ENCODE assay signal across 21 cellular contexts in genomic region chr1:172680733-172681275, GRCh38. TPM values are rescaled to one million over a fixed set of nuclear protein-coding genes. Genes with fewer than 3 reads are reported as not detected.
DNase-seq lines count a peak whose midpoint lies in the region; ATAC-seq, FAIRE-seq and TF ChIP-seq lines count a peak whose summit lies in the region.
"Had no signal": no experiment of that assay in that cellular context is flagged by ENCODE, and none has a peak within 500 bp of the region (broad histone marks: within the 10 kb centered on the region; RNA-seq: fewer than 3 reads in every experiment).

No MANE protein-coding gene starts in this region.

- H2AFZ ChIP-seq in GM23338, result peak overlapping the region; percentile 77
- peak overlapping the region; percentile 86 for H2AFZ ChIP-seq in H1 (ENCODE audit: low read length)
- peak overlapping the region; percentile 54 for H2AFZ ChIP-seq in neural progenitor cell (replicated peaks)

- H2BK15ac ChIP-seq in H1 (ENCODE audit: low read length), result no peak overlapping the region

- peaks cover 13% of the 10 kb centered on the region; the same call in 1 of the 2 replicates for H3K4me1 ChIP-seq in GM23338 (ENCODE audit: insufficient read depth)
- H3K4me1 ChIP-seq in H1 (replicated peaks in 1 of 4; ENCODE audit: control insufficient read depth in 3 of 4, insufficient read depth in 4 of 4, low read length in 3 of 4), result peaks cover 0 to 17% (median 0%) of the 10 kb centered on the region in 4 experiments; a peak in 3 of 7 replicates
- H3K4me1 ChIP-seq in neural progenitor cell, result peaks cover 21% of the 10 kb centered on the region
- no peaks in the 10 kb centered on the region for H3K4me1 ChIP-seq in colonic mucosa
- H3K4me1 ChIP-seq: breast epithelium had no signal

- H3K79me1 ChIP-seq in H1 (ENCODE audit: low read depth, low read length), result no peaks in the 10 kb centered on the region

- POLR2A ChIA-PET in H1 (lab: Charles Lee; ENCODE audit: partially characterized antibody), result no interaction called here

- H2BK5ac ChIP-seq in H1 (ENCODE audit: low read depth, low read length), result no peak overlapping the region

- H3K27ac Mint-ChIP-seq in GM23338 (peak overlapping the region; percentile 27), neural progenitor cell (no peak overlapping the region)
- H3K27ac Mint-ChIP-seq: activated T-helper 17 cell treated with anti-CD3 and anti-CD28 coated beads, Interleukin-2, amount 50 U/mL, for 72 hours had no signal

- no peaks in the 10 kb centered on the region for H3K9me2 ChIP-seq in GM23338 (ENCODE audit: insufficient read depth)

- CTCF ChIA-PET in H1 (lab: Charles Lee; ENCODE audit: partially characterized antibody), result no interaction called here

- no peak for TF ChIP-seq RAD21 in H1 (IDR thresholded peaks at IDR 0.05 in 1 of 2, conservative IDR thresholded peaks at IDR 0.05 in 1 of 2; ENCODE audit: low read depth in 2 of 2, low read length in 2 of 2)

- H3K36me3 Mint-ChIP-seq in GM23338 (ENCODE audit: low read depth) (no peaks in the 10 kb centered on the region), neural progenitor cell (no peaks in the 10 kb centered on the region)

- no peak overlapping the region for H3K56ac ChIP-seq in H1 (replicated peaks; ENCODE audit: insufficient read length, low read depth, low read length)

- no peaks in the 10 kb centered on the region for H3K36me3 ChIP-seq in GM23338 (ENCODE audit: insufficient read depth)
- H3K36me3 ChIP-seq in H1 (ENCODE audit: control insufficient read depth in 2 of 4, insufficient read depth in 4 of 4, low read length in 3 of 4), result no peaks in the 10 kb centered on the region
- no peaks in the 10 kb centered on the region for H3K36me3 ChIP-seq in neural progenitor cell
- no peaks in the 10 kb centered on the region for H3K36me3 ChIP-seq in colonic mucosa
- H3K36me3 ChIP-seq: breast epithelium had no signal

- no peak overlapping the region for H2AK5ac ChIP-seq in H1 (ENCODE audit: low read depth, low read length)

- H2BK20ac ChIP-seq in H1 (ENCODE audit: low read length), result 0 out of 2 replicates have a peak overlapping the region, but pooled peaks have one; percentile 32

- H3K9me3 Mint-ChIP-seq in GM23338 (peaks cover 3% of the 10 kb centered on the region; the same call in 1 of the 3 replicates), neural progenitor cell (no peaks in the 10 kb centered on the region)
- H3K9me3 Mint-ChIP-seq: activated T-helper 17 cell treated with anti-CD3 and anti-CD28 coated beads, Interleukin-2, amount 50 U/mL, for 72 hours; CD8-positive, alpha-beta memory T cell had no signal

- no peak overlapping the region for H3K9ac ChIP-seq in H1 (replicated peaks in 1 of 4; ENCODE audit: extremely low read depth in 1 of 4, low read depth in 3 of 4, low read length in 3 of 4)
- no peak overlapping the region for H3K9ac ChIP-seq in neural progenitor cell
- H3K9ac ChIP-seq in colonic mucosa (ENCODE audit: low read depth in 2 of 2, low read length in 2 of 2), result no peak overlapping the region

- TF ChIP-seq CTCF in GM23338 (conservative IDR thresholded peaks at IDR 0.05; ENCODE audit: low read depth in 2 of 2), result no peak
- TF ChIP-seq CTCF in H1 (IDR thresholded peaks at IDR 0.05; ENCODE audit: control extremely low read depth in 1 of 3, insufficient read depth in 1 of 3, low read depth in 1 of 3, low read length in 3 of 3), result no peak
- TF ChIP-seq CTCF in neural progenitor cell (IDR thresholded peaks at IDR 0.05), result no peak
- TF ChIP-seq CTCF in colonic mucosa (IDR thresholded peaks at IDR 0.05), result no peak

- DNase-seq in GM23338 (ENCODE audit: low spot score) (peak; percentile 5), NCI-H2029 (lab: John Stamatoyannopoulos, UW) (peak; percentile 76), H1 (ENCODE audit: low read depth in 1 of 2, low spot score in 2 of 2) (no peak), neural progenitor cell (ENCODE audit: low spot score) (peak; percentile 2), urothelium cell line (ENCODE audit: low spot score) (no peak), colonic mucosa (no peak), AG08395 (ENCODE audit: low spot score) (no peak)
- DNase-seq: activated CD4-positive, alpha-beta T cell treated with anti-CD3 and anti-CD28 coated beads for 4 hours; CD8-positive, alpha-beta memory T cell; EL; head of caudate nucleus; left ventricle myocardium superior; mucosa of descending colon; NCI-H1930; NCI-H446; nucleus accumbens; stimulated activated CD8-positive, alpha-beta memory T cell treated with anti-CD3 and anti-CD28 coated beads, Interleukin-4, amount 100 ng/mL, for 48 hours; substantia nigra had no signal

- no peaks in the 10 kb centered on the region for H4K20me1 ChIP-seq in GM23338 (replicated peaks; ENCODE audit: insufficient read depth)
- H4K20me1 ChIP-seq in H1 (replicated peaks in 1 of 2; ENCODE audit: control insufficient read depth in 1 of 2, insufficient read depth in 2 of 2, low read length in 2 of 2), result no peaks in the 10 kb centered on the region
- no peaks in the 10 kb centered on the region for H4K20me1 ChIP-seq in neural progenitor cell (ENCODE audit: low read depth)

- H4K5ac ChIP-seq in H1 (ENCODE audit: insufficient read length, low read depth, low read length), result no peak overlapping the region

- H3K4me1 Mint-ChIP-seq in GM23338 (peaks cover 35% of the 10 kb centered on the region), neural progenitor cell (peaks cover 10% of the 10 kb centered on the region)

- peak; percentile 40; the same call in 2 of the 3 replicates for ATAC-seq in GM23338
- ATAC-seq in GM18498 (IDR thresholded peaks at IDR 0.05; ENCODE audit: unreplicated experiment), result no peak
- ATAC-seq: activated T-helper 17 cell treated with anti-CD3 and anti-CD28 coated beads, Interleukin-2, amount 50 U/mL, for 72 hours; left ventricle myocardium superior; mucosa of descending colon had no signal

- H3K14ac ChIP-seq in H1 (ENCODE audit: insufficient read length), result no peak overlapping the region

- no peak overlapping the region for H3K4ac ChIP-seq in H1 (replicated peaks; ENCODE audit: insufficient read length, low read depth, low read length)

- no peaks in the 10 kb centered on the region for H3F3A ChIP-seq in GM23338 (replicated peaks; ENCODE audit: low read depth)
- H3F3A ChIP-seq in neural progenitor cell (ENCODE audit: low read depth), result peaks cover 12% of the 10 kb centered on the region

- no peaks in the 10 kb centered on the region for H3K23me2 ChIP-seq in H1 (ENCODE audit: low read depth, low read length)

- no peak overlapping the region for H4K91ac ChIP-seq in H1 (replicated peaks; ENCODE audit: insufficient read length, low read length)

- peak overlapping the region; percentile 51; the same call in 1 of the 2 replicates for H3K18ac ChIP-seq in H1 (ENCODE audit: extremely low read depth, low read length)

- H3K27me3 ChIP-seq in GM23338 (ENCODE audit: insufficient read depth) (no peaks in the 10 kb centered on the region), H1 (replicated peaks in 1 of 4; ENCODE audit: control insufficient read depth in 3 of 4, extremely low read depth in 1 of 4, insufficient read depth in 3 of 4, low read length in 3 of 4) (no peaks in the 10 kb centered on the region), neural progenitor cell (no peaks in the 10 kb centered on the region), colonic mucosa (no peaks in the 10 kb centered on the region)
- H3K27me3 ChIP-seq: breast epithelium had no signal

- H3K4me3 Mint-ChIP-seq in GM23338, result no peak overlapping the region
- H3K4me3 Mint-ChIP-seq in neural progenitor cell, result no peak overlapping the region

- FAIRE-seq in H1 (lab: Jason Lieb, UNC) (no peak), urothelium cell line (lab: Jason Lieb, UNC) (no peak)

- H3K9me3 ChIP-seq in H1 (ENCODE audit: insufficient read depth in 2 of 2, low read depth in 1 of 2, low read length in 1 of 2) (no peaks in the 10 kb centered on the region), neural progenitor cell (ENCODE audit: low read depth) (no peaks in the 10 kb centered on the region), colonic mucosa (no peaks in the 10 kb centered on the region)
- H3K9me3 ChIP-seq: mucosa of descending colon had no signal

- H3K4me3 ChIP-seq in GM23338, result no peak overlapping the region
- no peak overlapping the region for H3K4me3 ChIP-seq in H1 (ENCODE audit: extremely low read depth in 1 of 4, insufficient read depth in 2 of 4, low read depth in 3 of 4, low read length in 4 of 4)
- no peak overlapping the region for H3K4me3 ChIP-seq in neural progenitor cell
- H3K4me3 ChIP-seq in colonic mucosa, result no peak overlapping the region
- H3K4me3 ChIP-seq: breast epithelium, mucosa of descending colon had no signal

- WGBS in H1 (ENCODE audit: extremely low coverage in 1 of 2, insufficient coverage in 1 of 2, insufficient read length in 1 of 2, insufficient replicate concordance in 2 of 2, low coverage in 1 of 2, low lambda C conversion rate in 2 of 2, missing lambda C conversion rate in 1 of 2), 2 experiments, result 87% methylated on average over 2 of the region's 2 CpGs; no CpG with 5 or more reads in 1 of the 2 experiments

- H4K8ac ChIP-seq in H1 (ENCODE audit: extremely low read depth, insufficient read depth, low read length), result no peak overlapping the region

- H3K4me2 ChIP-seq in GM23338 (no peak overlapping the region), H1 (ENCODE audit: insufficient read depth in 1 of 2, low read depth in 2 of 2, low read length in 2 of 2) (no peak overlapping the region), neural progenitor cell (no peak overlapping the region)

- intact Hi-C loops in colonic mucosa (cut with DNase I), result no loop called here

- no peak for TF ChIP-seq POLR2A in H1 (IDR thresholded peaks at IDR 0.05; ENCODE audit: control extremely low read depth in 1 of 2, low read depth in 2 of 2, low read length in 2 of 2)

- TF ChIP-seq EP300 in H1 (IDR thresholded peaks at IDR 0.05; ENCODE audit: borderline replicate concordance in 1 of 2, low read depth in 2 of 2, low read length in 2 of 2), result no peak

- no peak overlapping the region for H3K23ac ChIP-seq in H1 (ENCODE audit: insufficient read length)

- H3K27me3 Mint-ChIP-seq in GM23338 (ENCODE audit: insufficient read depth, low read depth, poor library complexity), result no peaks in the 10 kb centered on the region
- no peaks in the 10 kb centered on the region for H3K27me3 Mint-ChIP-seq in neural progenitor cell (ENCODE audit: insufficient read depth, low read depth)
- H3K27me3 Mint-ChIP-seq: activated T-helper 17 cell treated with anti-CD3 and anti-CD28 coated beads, Interleukin-2, amount 50 U/mL, for 72 hours had no signal

- H3K27ac ChIP-seq in GM23338 (ENCODE audit: low read depth) (no peak overlapping the region), H1 (ENCODE audit: low read depth, low read length) (no peak overlapping the region; the same call in 1 of the 2 replicates), neural progenitor cell (no peak overlapping the region), colonic mucosa (no peak overlapping the region)
- H3K27ac ChIP-seq: breast epithelium had no signal

- H3K79me2 ChIP-seq in GM23338 (replicated peaks; ENCODE audit: insufficient read depth), result no peaks in the 10 kb centered on the region
- H3K79me2 ChIP-seq in H1 (ENCODE audit: control insufficient read depth in 1 of 2, insufficient read depth in 2 of 2, low read length in 2 of 2), result no peaks in the 10 kb centered on the region
- H3K79me2 ChIP-seq in neural progenitor cell (ENCODE audit: low read depth), result no peaks in the 10 kb centered on the region

- H2BK12ac ChIP-seq in H1 (ENCODE audit: low read depth, low read length), result 0 out of 2 replicates have a peak overlapping the region, but pooled peaks have one; percentile 39

- H2BK120ac ChIP-seq in H1 (replicated peaks; ENCODE audit: low read depth, low read length), result no peak overlapping the region

RNA-seq across cellular contexts. Expression of gene FASLG, which starts 21.9 kb away (rescaled TPM):
- total RNA-seq in GM23338 (2014; rRNA removed; shearing (Covaris generic)), result not detected in 2 replicates
- not detected in 2 replicates for polyA plus RNA-seq in GM23338 (2016; fragmentation: Nextera tagmentation; extraction: Ambion mirVana)
- total RNA-seq in H1 (2021; fragmentation: NEBNext Ultra II Directional; extraction: Animal tissue kit (Norgen Biotek cat#: 25700)), result not detected in 2 replicates
- polyA plus RNA-seq in H1 (2011; rRNA removed), result not detected in 2 replicates
- polyA plus RNA-seq in H1 (2011; cell fraction: cytosol; rRNA removed), result not detected
- not detected for polyA plus RNA-seq in H1 (2011; cell fraction: nucleus; rRNA removed)
- polyA plus RNA-seq in H1 (2012, experiment 1 of 2), result not detected in 4 replicates
- not detected for polyA plus RNA-seq in H1 (2012, experiment 2 of 2)
- polyA plus RNA-seq in H1 (2013, experiment 1 of 2), result not detected
- polyA plus RNA-seq in H1 (2013, experiment 2 of 2), result not detected
- not detected in 2 replicates for polyA minus RNA-seq in H1 (2011; rRNA and poly(A)+ RNA removed)
- not detected for polyA minus RNA-seq in H1 (2011; cell fraction: cytosol; rRNA and poly(A)+ RNA removed)
- polyA minus RNA-seq in H1 (2011; cell fraction: nucleus; rRNA and poly(A)+ RNA removed), result not detected
- not detected in 2 replicates for total RNA-seq in neural progenitor cell (ENCODE audit: low replicate concordance)
- total RNA-seq in colonic mucosa, result under 1 TPM; 0.24 to 0.30 TPM

Comparison
In these comparisons a context has a peak if more than half of its experiments do, and no peak if none do; other contexts are left out.
1. DNase-seq: peak in GM23338 (single experiment), NCI-H2029 (single experiment) and neural progenitor cell (single experiment); none in H1 (0 of 2), urothelium cell line (single experiment), colonic mucosa (single experiment) and AG08395 (single experiment).
2. Peak in every context shown above with its lines, with median percentiles within 50 percentile points of each other: H2AFZ ChIP-seq.